In the genomic region with DNA sequence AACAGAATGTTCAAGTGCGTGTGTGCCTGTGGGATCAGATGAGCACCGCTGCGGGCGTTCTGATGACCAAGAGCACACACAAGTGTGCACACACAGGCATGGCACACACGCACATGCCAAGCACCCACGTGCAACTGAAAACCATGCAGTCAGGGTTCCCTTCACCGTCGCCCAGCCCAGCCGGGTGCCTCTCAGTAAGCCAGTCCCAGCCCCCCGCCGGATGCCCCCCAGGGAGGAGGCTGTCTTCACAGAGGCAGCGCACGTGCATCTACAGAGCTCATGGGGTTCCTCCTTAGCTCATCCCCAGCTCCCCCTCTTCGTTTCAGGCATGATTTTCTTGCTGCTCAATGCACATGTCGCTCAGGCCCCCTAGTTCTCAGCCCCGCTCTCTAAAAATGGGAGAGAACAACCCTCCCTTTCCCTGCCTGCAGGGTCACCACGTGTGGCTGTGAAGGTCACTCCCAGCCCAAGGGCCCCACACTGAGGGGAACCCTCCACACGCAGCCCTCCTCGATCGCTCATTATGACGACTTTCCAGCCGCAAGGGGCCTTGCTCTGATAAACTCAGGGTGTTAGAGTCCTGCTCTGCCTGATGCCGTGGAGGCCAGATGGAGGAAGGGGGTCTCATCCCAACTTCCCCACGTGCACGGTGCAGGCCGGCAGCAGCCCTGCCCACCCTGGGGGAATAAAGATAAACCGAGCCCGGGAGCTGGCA, we compare ENCODE assay signal across 1 cellular context.
TF ChIP-seq lines count a peak whose summit lies in the region.

No MANE protein-coding gene starts in this region.

TF ChIP-seq in H1, 55 proteins besides CTCF, POLR2A, EP300 and RAD21:
- TF ChIP-seq CEBPB (IDR thresholded peaks at IDR 0.05; ENCODE audit: low read depth, low read length) (no peak), KDM1A (IDR thresholded peaks at IDR 0.05; ENCODE audit: borderline replicate concordance, low read length) (no peak), HDAC6 (IDR thresholded peaks at IDR 0.05; ENCODE audit: low read depth, low read length) (no peak), SP2 (IDR thresholded peaks at IDR 0.05; ENCODE audit: low read length) (no peak), HDAC2 (IDR thresholded peaks at IDR 0.05; ENCODE audit: borderline replicate concordance in 1 of 2, low read depth in 2 of 2, low read length in 2 of 2) (no peak), RFX5 (IDR thresholded peaks at IDR 0.05; ENCODE audit: borderline replicate concordance, low read depth, low read length) (no peak), CHD2 (IDR thresholded peaks at IDR 0.05; ENCODE audit: low read length) (no peak), SIX5 (IDR thresholded peaks at IDR 0.05; ENCODE audit: low read depth, low read length) (no peak), EZH2 (IDR thresholded peaks at IDR 0.05; ENCODE audit: low read depth, low read length, severe bottlenecking) (no peak), TAF7 (optimal IDR thresholded peaks at IDR 0.05; ENCODE audit: borderline replicate concordance, low read depth, low read length) (no peak), PHF8 (conservative IDR thresholded peaks at IDR 0.05; ENCODE audit: low read depth, low read length) (no peak), TCF12 (IDR thresholded peaks at IDR 0.05; ENCODE audit: low read depth, low read length) (no peak), ASH2L (IDR thresholded peaks at IDR 0.05; ENCODE audit: low read length) (no peak), BCL11A (IDR thresholded peaks at IDR 0.05; ENCODE audit: low read depth in 2 of 2, low read length in 2 of 2) (no peak), SUZ12 (IDR thresholded peaks at IDR 0.05; ENCODE audit: low read length) (no peak)
- TF ChIP-seq, protein P1, sequence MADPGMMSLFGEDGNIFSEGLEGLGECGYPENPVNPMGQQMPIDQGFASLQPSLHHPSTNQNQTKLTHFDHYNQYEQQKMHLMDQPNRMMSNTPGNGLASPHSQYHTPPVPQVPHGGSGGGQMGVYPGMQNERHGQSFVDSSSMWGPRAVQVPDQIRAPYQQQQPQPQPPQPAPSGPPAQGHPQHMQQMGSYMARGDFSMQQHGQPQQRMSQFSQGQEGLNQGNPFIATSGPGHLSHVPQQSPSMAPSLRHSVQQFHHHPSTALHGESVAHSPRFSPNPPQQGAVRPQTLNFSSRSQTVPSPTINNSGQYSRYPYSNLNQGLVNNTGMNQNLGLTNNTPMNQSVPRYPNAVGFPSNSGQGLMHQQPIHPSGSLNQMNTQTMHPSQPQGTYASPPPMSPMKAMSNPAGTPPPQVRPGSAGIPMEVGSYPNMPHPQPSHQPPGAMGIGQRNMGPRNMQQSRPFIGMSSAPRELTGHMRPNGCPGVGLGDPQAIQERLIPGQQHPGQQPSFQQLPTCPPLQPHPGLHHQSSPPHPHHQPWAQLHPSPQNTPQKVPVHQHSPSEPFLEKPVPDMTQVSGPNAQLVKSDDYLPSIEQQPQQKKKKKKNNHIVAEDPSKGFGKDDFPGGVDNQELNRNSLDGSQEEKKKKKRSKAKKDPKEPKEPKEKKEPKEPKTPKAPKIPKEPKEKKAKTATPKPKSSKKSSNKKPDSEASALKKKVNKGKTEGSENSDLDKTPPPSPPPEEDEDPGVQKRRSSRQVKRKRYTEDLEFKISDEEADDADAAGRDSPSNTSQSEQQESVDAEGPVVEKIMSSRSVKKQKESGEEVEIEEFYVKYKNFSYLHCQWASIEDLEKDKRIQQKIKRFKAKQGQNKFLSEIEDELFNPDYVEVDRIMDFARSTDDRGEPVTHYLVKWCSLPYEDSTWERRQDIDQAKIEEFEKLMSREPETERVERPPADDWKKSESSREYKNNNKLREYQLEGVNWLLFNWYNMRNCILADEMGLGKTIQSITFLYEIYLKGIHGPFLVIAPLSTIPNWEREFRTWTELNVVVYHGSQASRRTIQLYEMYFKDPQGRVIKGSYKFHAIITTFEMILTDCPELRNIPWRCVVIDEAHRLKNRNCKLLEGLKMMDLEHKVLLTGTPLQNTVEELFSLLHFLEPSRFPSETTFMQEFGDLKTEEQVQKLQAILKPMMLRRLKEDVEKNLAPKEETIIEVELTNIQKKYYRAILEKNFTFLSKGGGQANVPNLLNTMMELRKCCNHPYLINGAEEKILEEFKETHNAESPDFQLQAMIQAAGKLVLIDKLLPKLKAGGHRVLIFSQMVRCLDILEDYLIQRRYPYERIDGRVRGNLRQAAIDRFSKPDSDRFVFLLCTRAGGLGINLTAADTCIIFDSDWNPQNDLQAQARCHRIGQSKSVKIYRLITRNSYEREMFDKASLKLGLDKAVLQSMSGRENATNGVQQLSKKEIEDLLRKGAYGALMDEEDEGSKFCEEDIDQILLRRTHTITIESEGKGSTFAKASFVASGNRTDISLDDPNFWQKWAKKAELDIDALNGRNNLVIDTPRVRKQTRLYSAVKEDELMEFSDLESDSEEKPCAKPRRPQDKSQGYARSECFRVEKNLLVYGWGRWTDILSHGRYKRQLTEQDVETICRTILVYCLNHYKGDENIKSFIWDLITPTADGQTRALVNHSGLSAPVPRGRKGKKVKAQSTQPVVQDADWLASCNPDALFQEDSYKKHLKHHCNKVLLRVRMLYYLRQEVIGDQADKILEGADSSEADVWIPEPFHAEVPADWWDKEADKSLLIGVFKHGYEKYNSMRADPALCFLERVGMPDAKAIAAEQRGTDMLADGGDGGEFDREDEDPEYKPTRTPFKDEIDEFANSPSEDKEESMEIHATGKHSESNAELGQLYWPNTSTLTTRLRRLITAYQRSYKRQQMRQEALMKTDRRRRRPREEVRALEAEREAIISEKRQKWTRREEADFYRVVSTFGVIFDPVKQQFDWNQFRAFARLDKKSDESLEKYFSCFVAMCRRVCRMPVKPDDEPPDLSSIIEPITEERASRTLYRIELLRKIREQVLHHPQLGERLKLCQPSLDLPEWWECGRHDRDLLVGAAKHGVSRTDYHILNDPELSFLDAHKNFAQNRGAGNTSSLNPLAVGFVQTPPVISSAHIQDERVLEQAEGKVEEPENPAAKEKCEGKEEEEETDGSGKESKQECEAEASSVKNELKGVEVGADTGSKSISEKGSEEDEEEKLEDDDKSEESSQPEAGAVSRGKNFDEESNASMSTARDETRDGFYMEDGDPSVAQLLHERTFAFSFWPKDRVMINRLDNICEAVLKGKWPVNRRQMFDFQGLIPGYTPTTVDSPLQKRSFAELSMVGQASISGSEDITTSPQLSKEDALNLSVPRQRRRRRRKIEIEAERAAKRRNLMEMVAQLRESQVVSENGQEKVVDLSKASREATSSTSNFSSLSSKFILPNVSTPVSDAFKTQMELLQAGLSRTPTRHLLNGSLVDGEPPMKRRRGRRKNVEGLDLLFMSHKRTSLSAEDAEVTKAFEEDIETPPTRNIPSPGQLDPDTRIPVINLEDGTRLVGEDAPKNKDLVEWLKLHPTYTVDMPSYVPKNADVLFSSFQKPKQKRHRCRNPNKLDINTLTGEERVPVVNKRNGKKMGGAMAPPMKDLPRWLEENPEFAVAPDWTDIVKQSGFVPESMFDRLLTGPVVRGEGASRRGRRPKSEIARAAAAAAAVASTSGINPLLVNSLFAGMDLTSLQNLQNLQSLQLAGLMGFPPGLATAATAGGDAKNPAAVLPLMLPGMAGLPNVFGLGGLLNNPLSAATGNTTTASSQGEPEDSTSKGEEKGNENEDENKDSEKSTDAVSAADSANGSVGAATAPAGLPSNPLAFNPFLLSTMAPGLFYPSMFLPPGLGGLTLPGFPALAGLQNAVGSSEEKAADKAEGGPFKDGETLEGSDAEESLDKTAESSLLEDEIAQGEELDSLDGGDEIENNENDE (IDR thresholded peaks at IDR 0.05; ENCODE audit: insufficient replicate concordance, low read length) = no peak
